Comparison of ENCODE assay signal across 29 cellular contexts in genomic region chr18:35422227-35422626, GRCh38.
"Had no signal": no experiment of that assay in that cellular context is flagged by ENCODE, and none has a peak within 500 bp of the region (broad histone marks: within the 10 kb centered on the region; RNA-seq: fewer than 3 reads in every experiment).

No MANE protein-coding gene starts in this region.

- H3K27ac ChIP-seq: SJSA1 had no signal

- H3K4me1 ChIP-seq: SJSA1 had no signal

- H3K4me3 Mint-ChIP-seq: activated CD4-positive, alpha-beta T cell treated with anti-CD3 and anti-CD28 coated beads, Interleukin-2, amount 10 ng/mL, durations not matched to agents 24 days and 14 days; activated CD8-positive, alpha-beta memory T cell treated with anti-CD3 and anti-CD28 coated beads, Interleukin-2, amount 10 ng/mL, durations not matched to agents 7 days and 5 days; activated naive CD4-positive, alpha-beta T cell treated with anti-CD3 and anti-CD28 coated beads, Interleukin-2, amount 50 U/mL, for 24 hours; activated T-cell treated with anti-CD3 and anti-CD28 coated beads, Interleukin-2, amount 50 U/mL, for 24 hours; activated T-helper 1 cell treated with anti-CD3 and anti-CD28 coated beads, Interleukin-12 subunit alpha, Interleukin-12 subunit beta, Interleukin-2, Interleukin-4 antibody, amounts not matched to agents 30 ng/mL and 10 ng/mL and 1 ng/mL, durations not matched to agents 14 hours and 24 hours and 36 hours; brain; T-helper 2 cell treated with Interferon-gamma antibody and Interleukin-4, amounts not matched to agents 5 μg/mL and 100 μg/mL, for 36 hours; WTC11 had no signal

- H3K27ac Mint-ChIP-seq: activated CD4-positive, alpha-beta T cell treated with anti-CD3 and anti-CD28 coated beads, Interleukin-2, amount 10 ng/mL, durations not matched to agents 24 days and 14 days; activated CD8-positive, alpha-beta memory T cell treated with anti-CD3 and anti-CD28 coated beads, Interleukin-2, amount 10 ng/mL, durations not matched to agents 7 days and 5 days; activated naive CD4-positive, alpha-beta T cell treated with anti-CD3 and anti-CD28 coated beads, Interleukin-2, amount 50 U/mL, for 24 hours; activated T-cell treated with anti-CD3 and anti-CD28 coated beads, Interleukin-2, amount 50 U/mL, for 24 hours; activated T-helper 1 cell treated with anti-CD3 and anti-CD28 coated beads, Interleukin-12 subunit alpha, Interleukin-12 subunit beta, Interleukin-2, Interleukin-4 antibody, amounts not matched to agents 30 ng/mL and 10 ng/mL and 1 ng/mL, durations not matched to agents 14 hours and 24 hours and 36 hours; brain; T-helper 2 cell treated with Interferon-gamma antibody and Interleukin-4, amounts not matched to agents 5 μg/mL and 100 μg/mL, for 36 hours; WTC11 had no signal

- DNase-seq: activated CD4-positive, alpha-beta T cell treated with anti-CD3 and anti-CD28 coated beads for 1 hour; activated CD4-positive, alpha-beta T cell treated with anti-CD3 and anti-CD28 coated beads, Interleukin-2, amount 50 U/mL, for 48 hours; activated CD8-positive, alpha-beta memory T cell treated with anti-CD3 and anti-CD28 coated beads, Interleukin-2, amount 10 ng/mL, durations not matched to agents 7 days and 5 days; activated effector memory CD4-positive, alpha-beta T cell treated with Interleukin-2 at 50 U/mL for 16 hours; activated naive CD4-positive, alpha-beta T cell; activated T-cell treated with anti-CD3 and anti-CD28 coated beads, Interleukin-2, amount 50 U/mL, for 24 hours; amygdala; KBM-7; NCI-H1048; NCI-H1436 treated with DMSO at 0.1 percent for 48 hours; NCI-H187; NCI-H2081; NCI-H226; NCI-H526; NCI-H774; NK-92 treated with Interleukin-12 subunit alpha and Interleukin-12 subunit beta, amount 100 ng/mL, for 24 hours; OCI-M1; RPMI8226; SHP77; SW 1271 had no signal

- H3K4me3 ChIP-seq: SJSA1 had no signal

- H3K36me3 ChIP-seq: SJSA1 had no signal

- H3K27me3 Mint-ChIP-seq: activated CD4-positive, alpha-beta T cell treated with anti-CD3 and anti-CD28 coated beads, Interleukin-2, amount 10 ng/mL, durations not matched to agents 24 days and 14 days; activated T-cell treated with anti-CD3 and anti-CD28 coated beads, Interleukin-2, amount 50 U/mL, for 24 hours had no signal

- ATAC-seq: activated CD8-positive, alpha-beta memory T cell treated with anti-CD3 and anti-CD28 coated beads, Interleukin-2, amount 10 ng/mL, durations not matched to agents 7 days and 5 days; Panc1; SK-N-SH treated with all-trans-retinoic acid at 6 μM for 48 hours; WTC11 had no signal

- H3K4me1 Mint-ChIP-seq: activated CD4-positive, alpha-beta T cell treated with anti-CD3 and anti-CD28 coated beads, Interleukin-2, amount 10 ng/mL, durations not matched to agents 24 days and 14 days; activated CD8-positive, alpha-beta memory T cell treated with anti-CD3 and anti-CD28 coated beads, Interleukin-2, amount 10 ng/mL, durations not matched to agents 7 days and 5 days; activated naive CD4-positive, alpha-beta T cell treated with anti-CD3 and anti-CD28 coated beads, Interleukin-2, amount 50 U/mL, for 24 hours; brain had no signal

- H3K36me3 Mint-ChIP-seq: brain had no signal

- H3K27me3 ChIP-seq: SJSA1 had no signal
